8 cellular contexts compared by ENCODE assay signal in genomic region chr5:177472460-177473441, GRCh38. TPM values are rescaled to one million over a fixed set of nuclear protein-coding genes. Genes with fewer than 3 reads are reported as not detected.
A peak's percentile ranks its signal among the peaks of the same experiment; 100 is the strongest.
DNase-seq lines count a peak whose midpoint lies in the region; ATAC-seq, FAIRE-seq and TF ChIP-seq lines count a peak whose summit lies in the region.

No MANE protein-coding gene starts in this region.

- TSS peak; percentile 51 for BruUV-seq in endothelial cell of umbilical vein (replicated peaks; lab: Mats Ljungman, UMichigan)

- peak; percentile 75 for FAIRE-seq in endothelial cell of umbilical vein (lab: Jason Lieb, UNC)

- POLR2A ChIA-PET in activated CD4-positive, alpha-beta T cell treated with anti-CD3 and anti-CD28 coated beads for 36 hours (lab: Charles Lee), result interaction anchor here (0.6 to 0.7 kb wide), 2 partner anchors 15 to 103 kb away, joined by 3 to 4 read pairs; no protein-coding TSS in a partner anchor
- POLR2A ChIA-PET in activated CD4-positive, alpha-beta memory T cell treated with anti-CD3 and anti-CD28 coated beads, Interleukin-2, amount 10 ng/mL, durations not matched to agents 7 days and 5 days (lab: Charles Lee), result interaction anchor here (0.5 to 1.8 kb wide), 10 partner anchors 8 to 101 kb away, joined by 3 to 8 read pairs (median 4); partner anchors contain the start of genes GRK6, PDLIM7 and PRR7
- POLR2A ChIA-PET in endothelial cell of umbilical vein (lab: Charles Lee), result interaction anchor here (0.6 to 1.5 kb wide), 4 partner anchors 10 to 24 kb away, joined by 3 to 5 read pairs (median 4); no protein-coding TSS in a partner anchor

- peak; percentile 44 for ATAC-seq in activated CD4-positive, alpha-beta T cell treated with anti-CD3 and anti-CD28 coated beads for 36 hours

- peak overlapping the region; percentile 77 for H3K9ac ChIP-seq in endothelial cell of umbilical vein (replicated peaks; ENCODE audit: extremely low read depth, insufficient read depth, low read length)

- no peak overlapping the region for H3K27ac Mint-ChIP-seq in activated CD4-positive, alpha-beta T cell treated with anti-CD3 and anti-CD28 coated beads for 36 hours
- H3K27ac Mint-ChIP-seq in activated CD4-positive, alpha-beta memory T cell treated with anti-CD3 and anti-CD28 coated beads, Interleukin-2, amount 10 ng/mL, durations not matched to agents 7 days and 5 days, result no peak overlapping the region
- H3K27ac Mint-ChIP-seq in nephron progenitor cell, result peak overlapping the region; percentile 51

- TF ChIP-seq CTCF in endothelial cell of umbilical vein (IDR thresholded peaks at IDR 0.05; ENCODE audit: extremely low read depth in 1 of 2, insufficient read depth in 1 of 2, low read depth in 1 of 2, low read length in 2 of 2) (no peak), nephron progenitor cell (IDR thresholded peaks at IDR 0.05) (no peak), vagina (IDR thresholded peaks at IDR 0.05) (no peak)

- peaks cover 0 to 10% of the 10 kb centered on the region in 2 experiments for H3K36me3 ChIP-seq in endothelial cell of umbilical vein (ENCODE audit: control insufficient read depth in 2 of 2, extremely low read depth in 1 of 2, insufficient read depth in 2 of 2, low read length in 2 of 2)
- no peaks in the 10 kb centered on the region for H3K36me3 ChIP-seq in vagina

- peaks cover 2% of the 10 kb centered on the region for H3K36me3 Mint-ChIP-seq in activated CD4-positive, alpha-beta T cell treated with anti-CD3 and anti-CD28 coated beads for 36 hours (ENCODE audit: low read depth)
- H3K36me3 Mint-ChIP-seq in activated CD4-positive, alpha-beta memory T cell treated with anti-CD3 and anti-CD28 coated beads, Interleukin-2, amount 10 ng/mL, durations not matched to agents 7 days and 5 days (ENCODE audit: low read depth), result no peaks in the 10 kb centered on the region
- H3K36me3 Mint-ChIP-seq in nephron progenitor cell (ENCODE audit: low read depth), result peaks cover 24% of the 10 kb centered on the region

- peak overlapping the region; percentile 77 for H3K4me2 ChIP-seq in endothelial cell of umbilical vein (ENCODE audit: insufficient read depth, low read length)

- CTCF ChIA-PET in activated CD4-positive, alpha-beta T cell treated with anti-CD3 and anti-CD28 coated beads for 36 hours (lab: Charles Lee), result interaction anchor here (0.8 to 1.6 kb wide), 10 partner anchors 15 to 113 kb away, joined by 3 to 6 read pairs (median 4); no protein-coding TSS in a partner anchor
- CTCF ChIA-PET in activated CD4-positive, alpha-beta memory T cell treated with anti-CD3 and anti-CD28 coated beads, Interleukin-2, amount 10 ng/mL, durations not matched to agents 7 days and 5 days (lab: Charles Lee), result interaction anchor here (0.6 to 2.6 kb wide), 8 partner anchors 10 to 163 kb away, joined by 3 to 7 read pairs (median 4); partner anchors contain the start of gene PDLIM7
- CTCF ChIA-PET in endothelial cell of umbilical vein (lab: Charles Lee), result interaction anchor here (0.8 to 4.5 kb wide), 10 partner anchors 10 to 82 kb away, joined by 3 to 57 read pairs (median 6); no protein-coding TSS in a partner anchor

- H3K79me2 ChIP-seq in endothelial cell of umbilical vein (ENCODE audit: control insufficient read depth, insufficient read depth, low read length), result peaks cover 49% of the 10 kb centered on the region

- no peaks in the 10 kb centered on the region for H3K9me3 Mint-ChIP-seq in activated CD4-positive, alpha-beta T cell treated with anti-CD3 and anti-CD28 coated beads for 36 hours (ENCODE audit: low read depth)
- no peaks in the 10 kb centered on the region for H3K9me3 Mint-ChIP-seq in activated CD4-positive, alpha-beta memory T cell treated with anti-CD3 and anti-CD28 coated beads, Interleukin-2, amount 10 ng/mL, durations not matched to agents 7 days and 5 days
- peaks cover 3% of the 10 kb centered on the region for H3K9me3 Mint-ChIP-seq in nephron progenitor cell

- no peaks in the 10 kb centered on the region for H4K20me1 ChIP-seq in endothelial cell of umbilical vein (replicated peaks; ENCODE audit: control insufficient read depth, extremely low read depth, insufficient read depth, low read length)

- DNase-seq in activated CD4-positive, alpha-beta T cell treated with anti-CD3 and anti-CD28 coated beads for 36 hours, result peak; percentile 78
- no peak for DNase-seq in activated CD4-positive, alpha-beta T cell treated with anti-CD3 and anti-CD28 coated beads for 1 hour
- peak; percentile 63 for DNase-seq in KBM-7
- peak; percentile 54 for DNase-seq in activated CD4-positive, alpha-beta memory T cell treated with anti-CD3 and anti-CD28 coated beads, Interleukin-2, amount 10 ng/mL, durations not matched to agents 7 days and 5 days
- peak; percentile 54 for DNase-seq in endothelial cell of umbilical vein (ENCODE audit: low read depth, low spot score)
- peak; percentile 74 for DNase-seq in nephron progenitor cell
- DNase-seq in vagina (ENCODE audit: extremely low spot score in 2 of 2), result no peak
- no peak for DNase-seq in dedifferentiated amniotic fluid mesenchymal stem cell (ENCODE audit: extremely low spot score)

- no peak overlapping the region for H2AFZ ChIP-seq in endothelial cell of umbilical vein (ENCODE audit: low read depth, low read length)

- H3K27ac ChIP-seq in endothelial cell of umbilical vein (ENCODE audit: insufficient read depth, low read depth, low read length), result peak overlapping the region; percentile 42
- H3K27ac ChIP-seq in vagina, result peak overlapping the region; percentile 83

- in situ Hi-C loops in KBM-7 (cut with MboI; ENCODE audit: low pct_unique_long_range_greater_than_20kb, low sequenced_read_pairs), result no loop called here

- no peaks in the 10 kb centered on the region for H3K9me1 ChIP-seq in endothelial cell of umbilical vein (replicated peaks; ENCODE audit: control insufficient read depth, extremely low read depth, insufficient read depth, low read length)

- intact Hi-C loops in activated CD4-positive, alpha-beta T cell treated with anti-CD3 and anti-CD28 coated beads for 36 hours (cut with DNase I, micrococcal nuclease), result loop anchor here in 1 of 2 experiments (1.0 kb wide), 3 partner anchors 16 to 44 kb away; partner anchors contain the start of genes DDX41 and PDLIM7
- intact Hi-C loops in endothelial cell of umbilical vein (cut with micrococcal nuclease), result loop anchor here (1.0 to 10.0 kb wide), 3 partner anchors 10 to 1028 kb away; partner anchors contain the start of gene FAF2
- intact Hi-C loops in vagina (cut with DNase I), result no loop called here

- no peak for TF ChIP-seq POLR2A in endothelial cell of umbilical vein (IDR thresholded peaks at IDR 0.05; ENCODE audit: low read depth, low read length)
- no peak for TF ChIP-seq POLR2A in vagina (IDR thresholded peaks at IDR 0.05)

- peaks cover 27% of the 10 kb centered on the region for H3K4me1 Mint-ChIP-seq in activated CD4-positive, alpha-beta T cell treated with anti-CD3 and anti-CD28 coated beads for 36 hours
- H3K4me1 Mint-ChIP-seq in activated CD4-positive, alpha-beta memory T cell treated with anti-CD3 and anti-CD28 coated beads, Interleukin-2, amount 10 ng/mL, durations not matched to agents 7 days and 5 days, result peaks cover 31% of the 10 kb centered on the region
- peaks cover 69% of the 10 kb centered on the region for H3K4me1 Mint-ChIP-seq in nephron progenitor cell

- peak overlapping the region; percentile 58 to 82 (median 72) for H3K4me3 ChIP-seq in endothelial cell of umbilical vein (replicated peaks in 1 of 3; ENCODE audit: insufficient read depth in 1 of 3, low read depth in 1 of 3, low read length in 3 of 3)
- peak overlapping the region; percentile 67 to 74 for H3K4me3 ChIP-seq in vagina

- H3K9me3 ChIP-seq in endothelial cell of umbilical vein (replicated peaks; ENCODE audit: control insufficient read depth, insufficient read depth, low read length) (no peaks in the 10 kb centered on the region), vagina (no peaks in the 10 kb centered on the region)

- H3K4me1 ChIP-seq in endothelial cell of umbilical vein (ENCODE audit: control insufficient read depth, extremely low read depth, insufficient read depth, low read length) (peaks cover 31% of the 10 kb centered on the region), vagina (peaks cover 69% of the 10 kb centered on the region)

- dilution Hi-C loops in endothelial cell of umbilical vein (cut with MboI; ENCODE audit: extremely low pct_ligation_motif_present, low sequenced_read_pairs), result no loop called here

- H3K27me3 ChIP-seq in endothelial cell of umbilical vein (ENCODE audit: control insufficient read depth in 2 of 2, insufficient read depth in 2 of 2, low read length in 2 of 2), result no peaks in the 10 kb centered on the region
- no peaks in the 10 kb centered on the region for H3K27me3 ChIP-seq in vagina

- peak overlapping the region; percentile 65 for H3K4me3 Mint-ChIP-seq in activated CD4-positive, alpha-beta T cell treated with anti-CD3 and anti-CD28 coated beads for 36 hours
- H3K4me3 Mint-ChIP-seq in activated CD4-positive, alpha-beta memory T cell treated with anti-CD3 and anti-CD28 coated beads, Interleukin-2, amount 10 ng/mL, durations not matched to agents 7 days and 5 days, result peak overlapping the region; percentile 41
- H3K4me3 Mint-ChIP-seq in nephron progenitor cell, result peak overlapping the region; percentile 84

- peaks cover 4% of the 10 kb centered on the region for H3K27me3 Mint-ChIP-seq in activated CD4-positive, alpha-beta T cell treated with anti-CD3 and anti-CD28 coated beads for 36 hours
- peaks cover 25% of the 10 kb centered on the region for H3K27me3 Mint-ChIP-seq in activated CD4-positive, alpha-beta memory T cell treated with anti-CD3 and anti-CD28 coated beads, Interleukin-2, amount 10 ng/mL, durations not matched to agents 7 days and 5 days
- H3K27me3 Mint-ChIP-seq in nephron progenitor cell (ENCODE audit: low read depth, poor library complexity), result no peaks in the 10 kb centered on the region

RNA-seq across cellular contexts. Expression of gene DBN1, which starts 0.7 kb away (rescaled TPM):
- 10 to 100 TPM; 29.5 to 41.2 TPM for total RNA-seq in activated CD4-positive, alpha-beta T cell treated with anti-CD3 and anti-CD28 coated beads for 36 hours
- 1 to 10 TPM; 4.9 to 5.0 TPM for total RNA-seq in activated CD4-positive, alpha-beta memory T cell treated with anti-CD3 and anti-CD28 coated beads, Interleukin-2, amount 10 ng/mL, durations not matched to agents 7 days and 5 days
- total RNA-seq in endothelial cell of umbilical vein, result 310 and 336 TPM in 2 replicates
- 198 and 267 TPM in 2 replicates for polyA plus RNA-seq in endothelial cell of umbilical vein
- polyA plus RNA-seq in endothelial cell of umbilical vein (2011; cell fraction: cytosol; rRNA removed), result 95.2 and 108 TPM in 2 replicates
- 848 and 1,132 TPM in 2 replicates for polyA plus RNA-seq in endothelial cell of umbilical vein (2011; cell fraction: nucleus; rRNA removed)
- 185 and 211 TPM in 2 replicates for polyA plus RNA-seq in endothelial cell of umbilical vein (2012)
- 158 and 165 TPM in 2 replicates for polyA minus RNA-seq in endothelial cell of umbilical vein
- 9.4 TPM for polyA minus RNA-seq in endothelial cell of umbilical vein (2011; cell fraction: cytosol; rRNA and poly(A)+ RNA removed)
- 135 and 363 TPM in 2 replicates for polyA minus RNA-seq in endothelial cell of umbilical vein (2011; cell fraction: nucleus; rRNA and poly(A)+ RNA removed)
- 69.0 TPM for total RNA-seq in vagina

RNA-seq across cellular contexts. Expression of gene PDLIM7, which starts 24.7 kb away (rescaled TPM):
- total RNA-seq in activated CD4-positive, alpha-beta T cell treated with anti-CD3 and anti-CD28 coated beads for 36 hours, result 10 to 100 TPM; 41.9 to 50.2 TPM
- 10 to 100 TPM; 55.1 to 56.6 TPM for total RNA-seq in activated CD4-positive, alpha-beta memory T cell treated with anti-CD3 and anti-CD28 coated beads, Interleukin-2, amount 10 ng/mL, durations not matched to agents 7 days and 5 days
- total RNA-seq in endothelial cell of umbilical vein, result 318 and 371 TPM in 2 replicates
- 314 and 418 TPM in 2 replicates for polyA plus RNA-seq in endothelial cell of umbilical vein
- 181 and 257 TPM in 2 replicates for polyA plus RNA-seq in endothelial cell of umbilical vein (2011; cell fraction: cytosol; rRNA removed)
- 815 and 843 TPM in 2 replicates for polyA plus RNA-seq in endothelial cell of umbilical vein (2011; cell fraction: nucleus; rRNA removed)
- polyA plus RNA-seq in endothelial cell of umbilical vein (2012), result 179 and 248 TPM in 2 replicates
- polyA minus RNA-seq in endothelial cell of umbilical vein, result 120 and 143 TPM in 2 replicates
- 25.4 TPM for polyA minus RNA-seq in endothelial cell of umbilical vein (2011; cell fraction: cytosol; rRNA and poly(A)+ RNA removed)
- polyA minus RNA-seq in endothelial cell of umbilical vein (2011; cell fraction: nucleus; rRNA and poly(A)+ RNA removed), result 136 and 281 TPM in 2 replicates
- total RNA-seq in vagina, result 118 TPM

RNA-seq across cellular contexts. Expression of gene PRR7, which starts 26.1 kb away (rescaled TPM):
- 10 to 100 TPM; 12.3 to 13.0 TPM for total RNA-seq in activated CD4-positive, alpha-beta T cell treated with anti-CD3 and anti-CD28 coated beads for 36 hours
- total RNA-seq in activated CD4-positive, alpha-beta memory T cell treated with anti-CD3 and anti-CD28 coated beads, Interleukin-2, amount 10 ng/mL, durations not matched to agents 7 days and 5 days, result 1 to 10 TPM; 4.9 to 5.8 TPM
- 5.7 and 6.5 TPM in 2 replicates for total RNA-seq in endothelial cell of umbilical vein
- 6.6 and 10.5 TPM in 2 replicates for polyA plus RNA-seq in endothelial cell of umbilical vein
- polyA plus RNA-seq in endothelial cell of umbilical vein (2011; cell fraction: cytosol; rRNA removed), result 1.9 and 4.7 TPM in 2 replicates
- polyA plus RNA-seq in endothelial cell of umbilical vein (2011; cell fraction: nucleus; rRNA removed), result 1.9 and 2.6 TPM in 2 replicates
- 2.6 and 4.7 TPM in 2 replicates for polyA plus RNA-seq in endothelial cell of umbilical vein (2012)
- 0.38 and 0.63 TPM in 2 replicates for polyA minus RNA-seq in endothelial cell of umbilical vein
- 6.8 TPM for polyA minus RNA-seq in endothelial cell of umbilical vein (2011; cell fraction: cytosol; rRNA and poly(A)+ RNA removed)
- polyA minus RNA-seq in endothelial cell of umbilical vein (2011; cell fraction: nucleus; rRNA and poly(A)+ RNA removed), result 0.53 and 1.8 TPM in 2 replicates
- total RNA-seq in vagina, result 1.2 TPM

RNA-seq across cellular contexts. Expression of gene DOK3, which starts 36.9 kb away (rescaled TPM):
- total RNA-seq in activated CD4-positive, alpha-beta T cell treated with anti-CD3 and anti-CD28 coated beads for 36 hours, result 1 to 10 TPM; 4.2 to 4.8 TPM
- total RNA-seq in activated CD4-positive, alpha-beta memory T cell treated with anti-CD3 and anti-CD28 coated beads, Interleukin-2, amount 10 ng/mL, durations not matched to agents 7 days and 5 days, result 1 to 10 TPM; 2.4 TPM
- total RNA-seq in endothelial cell of umbilical vein (5.3 and 8.1 TPM in 2 replicates), vagina (12.0 TPM)
- 4.8 and 5.1 TPM in 2 replicates for polyA plus RNA-seq in endothelial cell of umbilical vein
- 1.5 and 2.4 TPM in 2 replicates for polyA plus RNA-seq in endothelial cell of umbilical vein (2011; cell fraction: cytosol; rRNA removed)
- 14.5 and 14.8 TPM in 2 replicates for polyA plus RNA-seq in endothelial cell of umbilical vein (2011; cell fraction: nucleus; rRNA removed)
- polyA plus RNA-seq in endothelial cell of umbilical vein (2012), result 1.1 and 1.5 TPM in 2 replicates
- polyA minus RNA-seq in endothelial cell of umbilical vein, result 3.6 and 5.2 TPM in 2 replicates
- not detected for polyA minus RNA-seq in endothelial cell of umbilical vein (2011; cell fraction: cytosol; rRNA and poly(A)+ RNA removed)
- 6.3 TPM in 2 replicates for polyA minus RNA-seq in endothelial cell of umbilical vein (2011; cell fraction: nucleus; rRNA and poly(A)+ RNA removed)

RNA-seq across cellular contexts. Expression of gene DDX41, which starts 44.0 kb away (rescaled TPM):
- 100 to 1,000 TPM; 192 to 197 TPM for total RNA-seq in activated CD4-positive, alpha-beta T cell treated with anti-CD3 and anti-CD28 coated beads for 36 hours
- total RNA-seq in activated CD4-positive, alpha-beta memory T cell treated with anti-CD3 and anti-CD28 coated beads, Interleukin-2, amount 10 ng/mL, durations not matched to agents 7 days and 5 days, result 100 to 1,000 TPM; 105 to 107 TPM
- 86.4 and 103 TPM in 2 replicates for total RNA-seq in endothelial cell of umbilical vein
- 118 and 127 TPM in 2 replicates for polyA plus RNA-seq in endothelial cell of umbilical vein
- 130 and 134 TPM in 2 replicates for polyA plus RNA-seq in endothelial cell of umbilical vein (2011; cell fraction: cytosol; rRNA removed)
- 298 and 329 TPM in 2 replicates for polyA plus RNA-seq in endothelial cell of umbilical vein (2011; cell fraction: nucleus; rRNA removed)
- 68.8 and 73.0 TPM in 2 replicates for polyA plus RNA-seq in endothelial cell of umbilical vein (2012)
- polyA minus RNA-seq in endothelial cell of umbilical vein, result 89.2 and 94.8 TPM in 2 replicates
- polyA minus RNA-seq in endothelial cell of umbilical vein (2011; cell fraction: cytosol; rRNA and poly(A)+ RNA removed), result 94.3 TPM
- 57.6 and 60.5 TPM in 2 replicates for polyA minus RNA-seq in endothelial cell of umbilical vein (2011; cell fraction: nucleus; rRNA and poly(A)+ RNA removed)
- total RNA-seq in vagina, result 125 TPM

Comparison
In these comparisons a context has a peak if more than half of its experiments do, and no peak if none do; other contexts are left out.
1. DNase-seq: peak in activated CD4-positive, alpha-beta T cell treated with anti-CD3 and anti-CD28 coated beads for 36 hours (single experiment), KBM-7 (single experiment), activated CD4-positive, alpha-beta memory T cell treated with anti-CD3 and anti-CD28 coated beads, Interleukin-2, amount 10 ng/mL, durations not matched to agents 7 days and 5 days (single experiment), endothelial cell of umbilical vein (single experiment) and nephron progenitor cell (single experiment); none in activated CD4-positive, alpha-beta T cell treated with anti-CD3 and anti-CD28 coated beads for 1 hour (single experiment), vagina (0 of 2) and dedifferentiated amniotic fluid mesenchymal stem cell (single experiment).
2. RNA of gene DBN1, which starts 0.7 kb away (total RNA-seq): 310 to 336 TPM in endothelial cell of umbilical vein, 69.0 TPM in vagina (single experiment) and 29.5 to 41.2 TPM in activated CD4-positive, alpha-beta T cell treated with anti-CD3 and anti-CD28 coated beads for 36 hours; 4.9 to 5.0 TPM in activated CD4-positive, alpha-beta memory T cell treated with anti-CD3 and anti-CD28 coated beads, Interleukin-2, amount 10 ng/mL, durations not matched to agents 7 days and 5 days; every median in the first group is over 4 times any median in the second.
3. Peak in every context shown above with its lines, with median percentiles within 50 percentile points of each other: H3K4me3 Mint-ChIP-seq.